16 cellular contexts compared by ENCODE assay signal in genomic region chr5:75886706-75887105, GRCh38.
DNase-seq lines count a peak whose midpoint lies in the region; ATAC-seq and TF ChIP-seq lines count a peak whose summit lies in the region.
"Had no signal": no experiment of that assay in that cellular context is flagged by ENCODE, and none has a peak within 500 bp of the region (broad histone marks: within the 10 kb centered on the region; RNA-seq: fewer than 3 reads in every experiment).

No MANE protein-coding gene starts in this region.

- H3K36me3 ChIP-seq in MM.1S (replicated peaks; ENCODE audit: insufficient read depth, low read length), result no peaks in the 10 kb centered on the region
- no peaks in the 10 kb centered on the region for H3K36me3 ChIP-seq in mesendoderm (ENCODE audit: control insufficient read depth, insufficient read depth, low read length)
- H3K36me3 ChIP-seq: stomach, uterus had no signal

- no peak overlapping the region for H3K18ac ChIP-seq in mesendoderm (ENCODE audit: low read length)

- no peaks in the 10 kb centered on the region for H3K9me3 ChIP-seq in MM.1S (replicated peaks; ENCODE audit: insufficient read depth, low read length)
- H3K9me3 ChIP-seq: stomach, uterus had no signal

- no peak overlapping the region for H2AK5ac ChIP-seq in mesendoderm (ENCODE audit: low read length)

- H2BK120ac ChIP-seq in mesendoderm (ENCODE audit: low read depth, low read length), result no peak overlapping the region

- no peak for ATAC-seq in HG02970 (IDR thresholded peaks at IDR 0.05; ENCODE audit: low FRiP score, unreplicated experiment)
- no peak for ATAC-seq in HG03135 (IDR thresholded peaks at IDR 0.05; ENCODE audit: unreplicated experiment)

- peak; percentile 19 for DNase-seq in ACHN
- no peak for DNase-seq in MM.1S
- DNase-seq in dermis blood vessel endothelial cell, result peak; percentile 37
- peak; percentile 68 for DNase-seq in kidney tubule cell (ENCODE audit: low spot score)
- DNase-seq in mesendoderm, result no peak
- DNase-seq in NCI-H526 treated with DMSO at 0.1 percent for 48 hours (lab: John Stamatoyannopoulos, UW), result no peak
- DNase-seq: activated gamma-delta T cell treated with Interleukin-2 at 50 U/mL for 16 hours; DND-41; effector CD4-positive, alpha-beta T cell; HFFc6; stimulated activated CD4-positive, alpha-beta T cell treated with anti-CD3 and anti-CD28 coated beads, Interleukin-4, amount 100 ng/mL, for 24 hours; stomach; uterus had no signal

- no peak overlapping the region for H4K8ac ChIP-seq in mesendoderm (ENCODE audit: low read depth, low read length)

- no peaks in the 10 kb centered on the region for H3K79me1 ChIP-seq in mesendoderm (ENCODE audit: low read length)

- H3K4me1 ChIP-seq in MM.1S (ENCODE audit: low read length) (peaks cover 14% of the 10 kb centered on the region), mesendoderm (ENCODE audit: control insufficient read depth, low read depth, low read length) (no peaks in the 10 kb centered on the region)
- H3K4me1 ChIP-seq: stomach, uterus had no signal

- WGBS in mesendoderm (ENCODE audit: extremely low coverage, insufficient coverage, low lambda C conversion rate), result no CpG with 5 or more reads among the region's 2 CpGs

- H3K79me2 ChIP-seq in MM.1S (ENCODE audit: low read length), result no peaks in the 10 kb centered on the region
- H3K79me2 ChIP-seq in mesendoderm (ENCODE audit: control insufficient read depth, insufficient read depth, low read length), result no peaks in the 10 kb centered on the region

- H2AFZ ChIP-seq in MM.1S (ENCODE audit: low read length), result peak overlapping the region; percentile 18; the same call in 1 of the 2 replicates

- H3K27ac ChIP-seq in MM.1S (ENCODE audit: low read length) (no peak overlapping the region), mesendoderm (ENCODE audit: low read depth, low read length) (no peak overlapping the region)
- H3K27ac ChIP-seq: skin epidermis, stomach, uterus had no signal

- H3K23ac ChIP-seq in mesendoderm (ENCODE audit: low read length), result no peak overlapping the region

- H3K4me2 ChIP-seq in MM.1S (ENCODE audit: low read depth, low read length) (no peak overlapping the region), mesendoderm (ENCODE audit: low read length) (no peak overlapping the region)

- no peaks in the 10 kb centered on the region for H3F3A ChIP-seq in MM.1S (ENCODE audit: insufficient read depth, low read length)

- H3K27me3 ChIP-seq in MM.1S (replicated peaks; ENCODE audit: insufficient read depth, low read length) (no peaks in the 10 kb centered on the region), mesendoderm (ENCODE audit: insufficient read depth, low read length, poor library complexity) (no peaks in the 10 kb centered on the region)
- H3K27me3 ChIP-seq: stomach, uterus had no signal

- H3K9ac ChIP-seq in MM.1S (ENCODE audit: low read length) (no peak overlapping the region), mesendoderm (ENCODE audit: low read length) (no peak overlapping the region)

- no peak overlapping the region for H2BK15ac ChIP-seq in mesendoderm (replicated peaks; ENCODE audit: low read depth)

- no peak overlapping the region for H4K5ac ChIP-seq in mesendoderm (ENCODE audit: low read length)

- no peaks in the 10 kb centered on the region for H3K9me2 ChIP-seq in MM.1S (replicated peaks; ENCODE audit: insufficient read depth, low read length)

- H4K20me1 ChIP-seq in MM.1S (ENCODE audit: insufficient read depth, low read length), result no peaks in the 10 kb centered on the region

- H3K4ac ChIP-seq in mesendoderm (ENCODE audit: low read depth, low read length), result no peak overlapping the region

- in situ Hi-C loops in ACHN (cut with HindIII; ENCODE audit: low pct_ligation_motif_present, low pct_unique_long_range_greater_than_20kb, low sequenced_read_pairs), result no loop called here

- no peak overlapping the region for H3K56ac ChIP-seq in mesendoderm (ENCODE audit: low read length)

- TF ChIP-seq CTCF in MM.1S (IDR thresholded peaks at IDR 0.05; ENCODE audit: low read length), result no peak

- no peak overlapping the region for H2BK5ac ChIP-seq in mesendoderm (ENCODE audit: low read length)

- H3K4me3 ChIP-seq in MM.1S (ENCODE audit: low read length) (no peak overlapping the region), mesendoderm (ENCODE audit: low read length) (no peak overlapping the region)
- H3K4me3 ChIP-seq: skin epidermis, stomach, uterus had no signal

Comparison
In these comparisons a context has a peak if more than half of its experiments do, and no peak if none do; other contexts are left out.
1. DNase-seq: peak in ACHN (single experiment), dermis blood vessel endothelial cell (single experiment) and kidney tubule cell (single experiment); none in MM.1S (single experiment), mesendoderm (single experiment) and NCI-H526 treated with DMSO at 0.1 percent for 48 hours (single experiment).